Comparison of ENCODE assay signal across 8 cellular contexts in genomic region chr3:172341482-172342059, GRCh38.
DNase-seq lines count a peak whose midpoint lies in the region; ATAC-seq and TF ChIP-seq lines count a peak whose summit lies in the region.

No MANE protein-coding gene starts in this region.

- no peaks in the 10 kb centered on the region for H3K4me1 Mint-ChIP-seq in memory B cell
- no peaks in the 10 kb centered on the region for H3K4me1 Mint-ChIP-seq in activated CD4-positive, alpha-beta memory T cell treated with anti-CD3 and anti-CD28 coated beads, Interleukin-2, amount 10 ng/mL, durations not matched to agents 7 days and 5 days

- H3K36me3 ChIP-seq in Loucy (ENCODE audit: insufficient read depth, low read length) (peaks cover 34% of the 10 kb centered on the region; the same call in 1 of the 2 replicates), PC-9 (ENCODE audit: low read depth) (peaks cover 85% of the 10 kb centered on the region)

- no peak overlapping the region for H3K4me3 Mint-ChIP-seq in memory B cell
- H3K4me3 Mint-ChIP-seq in activated CD4-positive, alpha-beta memory T cell treated with anti-CD3 and anti-CD28 coated beads, Interleukin-2, amount 10 ng/mL, durations not matched to agents 7 days and 5 days, result no peak overlapping the region

- H3K27ac Mint-ChIP-seq in memory B cell, result no peak overlapping the region
- H3K27ac Mint-ChIP-seq in activated CD4-positive, alpha-beta memory T cell treated with anti-CD3 and anti-CD28 coated beads, Interleukin-2, amount 10 ng/mL, durations not matched to agents 7 days and 5 days, result no peak overlapping the region

- TF ChIP-seq CTCF in Loucy (conservative IDR thresholded peaks at IDR 0.05; ENCODE audit: low read length) (peak; percentile 75), PC-9 (conservative IDR thresholded peaks at IDR 0.05) (peak; percentile 89)

- BruUV-seq in PC-9 (replicated peaks; lab: Mats Ljungman, UMichigan), result no TSS peak

- H3K4me2 ChIP-seq in Loucy (ENCODE audit: low read depth, low read length, poor library complexity, severe bottlenecking) (no peak overlapping the region), PC-9 (no peak overlapping the region)

- H3K9me3 Mint-ChIP-seq in memory B cell, result no peaks in the 10 kb centered on the region
- H3K9me3 Mint-ChIP-seq in activated CD4-positive, alpha-beta memory T cell treated with anti-CD3 and anti-CD28 coated beads, Interleukin-2, amount 10 ng/mL, durations not matched to agents 7 days and 5 days, result no peaks in the 10 kb centered on the region

- no peak overlapping the region for H3K9ac ChIP-seq in Loucy (ENCODE audit: low read depth, low read length, poor library complexity, severe bottlenecking)

- POLR2A ChIA-PET in PC-9 (lab: Charles Lee; ENCODE audit: unreplicated experiment), result interaction anchor here (0.6 kb wide), 3 partner anchors 211 to 365 kb away, joined by 3 to 8 read pairs (median 7); no protein-coding TSS in a partner anchor
- POLR2A ChIA-PET in activated CD4-positive, alpha-beta memory T cell treated with anti-CD3 and anti-CD28 coated beads, Interleukin-2, amount 10 ng/mL, durations not matched to agents 7 days and 5 days (lab: Charles Lee), result interaction anchor here (1.0 kb wide), 1 partner anchor 569 kb away, joined by 3 read pairs; no protein-coding TSS in a partner anchor

- no peaks in the 10 kb centered on the region for H3K9me2 ChIP-seq in Loucy (replicated peaks; ENCODE audit: low read depth, low read length)
- no peaks in the 10 kb centered on the region for H3K9me2 ChIP-seq in PC-9 (ENCODE audit: insufficient read depth)

- H3K4me1 ChIP-seq in Loucy (ENCODE audit: insufficient read depth, low read length, poor library complexity, severe bottlenecking) (no peaks in the 10 kb centered on the region), PC-9 (replicated peaks; ENCODE audit: insufficient read depth) (peaks cover 6% of the 10 kb centered on the region; the same call in 1 of the 2 replicates)

- DNase-seq in DMS53 treated with DMSO at 0.1 percent for 48 hours (lab: John Stamatoyannopoulos, UW; ENCODE audit: unreplicated experiment), result peak; percentile 26
- DNase-seq in PC-9, result peak; percentile 24 to 77
- DNase-seq in dermis microvascular lymphatic vessel endothelial cell (ENCODE audit: low read depth in 2 of 2), result peak; percentile 50 to 65
- peak in 1 of 2 donors; percentile 33 for DNase-seq in memory B cell (ENCODE audit: low spot score in 2 of 2)
- no peak for DNase-seq in activated CD4-positive, alpha-beta memory T cell treated with anti-CD3 and anti-CD28 coated beads, Interleukin-2, amount 10 ng/mL, durations not matched to agents 7 days and 5 days

- no peaks in the 10 kb centered on the region for H3K9me3 ChIP-seq in Loucy (ENCODE audit: insufficient read depth, low read depth, low read length)
- no peaks in the 10 kb centered on the region for H3K9me3 ChIP-seq in PC-9 (ENCODE audit: insufficient read depth, low read depth)

- CTCF ChIA-PET in PC-9 (lab: Charles Lee), result interaction anchor here (0.6 to 2.0 kb wide), 8 partner anchors 9 to 766 kb away, joined by 3 to 11 read pairs (median 4); no protein-coding TSS in a partner anchor
- CTCF ChIA-PET in activated CD4-positive, alpha-beta memory T cell treated with anti-CD3 and anti-CD28 coated beads, Interleukin-2, amount 10 ng/mL, durations not matched to agents 7 days and 5 days (lab: Charles Lee), result interaction anchor here (0.6 to 4.6 kb wide), 42 partner anchors 9 to 727 kb away, joined by 3 to 44 read pairs (median 3); no protein-coding TSS in a partner anchor

- H3K27me3 Mint-ChIP-seq in memory B cell, result no peaks in the 10 kb centered on the region
- no peaks in the 10 kb centered on the region for H3K27me3 Mint-ChIP-seq in activated CD4-positive, alpha-beta memory T cell treated with anti-CD3 and anti-CD28 coated beads, Interleukin-2, amount 10 ng/mL, durations not matched to agents 7 days and 5 days

- H3F3A ChIP-seq in Loucy (ENCODE audit: low read depth) (no peaks in the 10 kb centered on the region), PC-9 (ENCODE audit: insufficient read depth, low read depth) (peaks cover 74% of the 10 kb centered on the region)

- H3K79me2 ChIP-seq in Loucy (ENCODE audit: insufficient read depth, low read length), result no peaks in the 10 kb centered on the region
- peaks cover 36% of the 10 kb centered on the region for H3K79me2 ChIP-seq in PC-9 (ENCODE audit: low read depth)

- peaks cover 2% of the 10 kb centered on the region for H3K36me3 Mint-ChIP-seq in memory B cell
- H3K36me3 Mint-ChIP-seq in activated CD4-positive, alpha-beta memory T cell treated with anti-CD3 and anti-CD28 coated beads, Interleukin-2, amount 10 ng/mL, durations not matched to agents 7 days and 5 days (ENCODE audit: low read depth), result peaks cover 14% of the 10 kb centered on the region

- H4K20me1 ChIP-seq in Loucy (ENCODE audit: insufficient read depth, low read length, poor library complexity, severe bottlenecking), result no peaks in the 10 kb centered on the region
- peaks cover 19% of the 10 kb centered on the region for H4K20me1 ChIP-seq in PC-9 (ENCODE audit: insufficient read depth)

- H3K4me3 ChIP-seq in Loucy (ENCODE audit: low read length, poor library complexity, severe bottlenecking) (no peak overlapping the region), PC-9 (no peak overlapping the region)

- no peak overlapping the region for H2AFZ ChIP-seq in Loucy (ENCODE audit: low read length)
- H2AFZ ChIP-seq in PC-9, result no peak overlapping the region

- H3K27me3 ChIP-seq in Loucy (ENCODE audit: insufficient read depth, low read length, poor library complexity, severe bottlenecking), result no peaks in the 10 kb centered on the region
- H3K27me3 ChIP-seq in PC-9 (ENCODE audit: insufficient read depth, low read depth), result no peaks in the 10 kb centered on the region

- no peak overlapping the region for H3K27ac ChIP-seq in PC-9

- ATAC-seq in GM21515 (IDR thresholded peaks at IDR 0.05; ENCODE audit: unreplicated experiment) (peak; percentile 74), memory B cell (ENCODE audit: low read depth) (peak; percentile 51), GM19035 (IDR thresholded peaks at IDR 0.05; ENCODE audit: unreplicated experiment) (no peak)

- intact Hi-C loops in PC-9 (cut with micrococcal nuclease; ENCODE audit: unreplicated experiment), result loop anchor here (1.0 to 10.0 kb wide), 6 partner anchors 256 to 1380 kb away; no protein-coding TSS in a partner anchor
